ENCODE assay signal across 23 cellular contexts in genomic region chr2:148530350-148530749, GRCh38.
DNase-seq lines count a peak whose midpoint lies in the region; ATAC-seq and TF ChIP-seq lines count a peak whose summit lies in the region.
"Had no signal": no experiment of that assay in that cellular context is flagged by ENCODE, and none has a peak within 500 bp of the region (broad histone marks: within the 10 kb centered on the region; RNA-seq: fewer than 3 reads in every experiment).

No MANE protein-coding gene starts in this region.

- intact Hi-C loops in HCT116 (cut with micrococcal nuclease), result no loop called here
- intact Hi-C loops in testis (cut with DNase I; ENCODE audit: low total_unique reads), result no loop called here

- H3K36me3 ChIP-seq in HCT116 (ENCODE audit: control insufficient read depth in 1 of 2, insufficient read depth in 2 of 2, low read length in 2 of 2) (no peaks in the 10 kb centered on the region), testis (ENCODE audit: low read depth, missing control alignments) (no peaks in the 10 kb centered on the region)
- H3K36me3 ChIP-seq: HAP-1, MG63 had no signal

- no peak overlapping the region for H3K9ac ChIP-seq in HCT116 (ENCODE audit: low read length)

- no peaks in the 10 kb centered on the region for H3K36me3 Mint-ChIP-seq in T-helper 2 cell treated with Interferon-gamma antibody and Interleukin-4, amounts not matched to agents 5 μg/mL and 100 μg/mL, for 36 hours (ENCODE audit: low read depth)
- H3K36me3 Mint-ChIP-seq: CD14-positive monocyte, IgD-negative memory B cell had no signal

- H3K9me3 ChIP-seq in HCT116 (ENCODE audit: control insufficient read depth in 1 of 2, insufficient read depth in 1 of 2, low read depth in 1 of 2, low read length in 2 of 2), result no peaks in the 10 kb centered on the region
- no peaks in the 10 kb centered on the region for H3K9me3 ChIP-seq in testis
- H3K9me3 ChIP-seq: HAP-1, MG63 had no signal

- H3K27ac Mint-ChIP-seq in T-helper 2 cell treated with Interferon-gamma antibody and Interleukin-4, amounts not matched to agents 5 μg/mL and 100 μg/mL, for 36 hours, result peak overlapping the region; percentile 17
- H3K27ac Mint-ChIP-seq: CD14-positive monocyte had no signal

- H3K79me2 ChIP-seq in HCT116 (ENCODE audit: insufficient read depth, low read length), result no peaks in the 10 kb centered on the region

- TF ChIP-seq POLR2A in HCT116 (IDR thresholded peaks at IDR 0.05; ENCODE audit: borderline replicate concordance, extremely low read depth, insufficient read depth, insufficient read length), result no peak
- TF ChIP-seq POLR2A in testis (IDR thresholded peaks at IDR 0.05), result no peak

- no peaks in the 10 kb centered on the region for H3K27me3 ChIP-seq in HCT116 (ENCODE audit: insufficient read depth, low read length)
- no peaks in the 10 kb centered on the region for H3K27me3 ChIP-seq in testis
- H3K27me3 ChIP-seq: MG63 had no signal

- CTCF ChIA-PET in HCT116 (lab: Charles Lee), result no interaction called here

- 87 to 88% methylated on average over 4 of the region's 4 CpGs for WGBS in testis, 2 donors

- POLR2A ChIA-PET in HCT116 (lab: Charles Lee), result no interaction called here

- H4K20me1 ChIP-seq in HCT116 (ENCODE audit: insufficient read depth), result no peaks in the 10 kb centered on the region

- peaks cover 46% of the 10 kb centered on the region for H3K4me1 Mint-ChIP-seq in T-helper 2 cell treated with Interferon-gamma antibody and Interleukin-4, amounts not matched to agents 5 μg/mL and 100 μg/mL, for 36 hours (ENCODE audit: low read depth)
- H3K4me1 Mint-ChIP-seq: IgD-negative memory B cell had no signal

- no peak for DNase-seq in T-helper 2 cell treated with Interferon-gamma antibody and Interleukin-4, amounts not matched to agents 5 μg/mL and 100 μg/mL, for 36 hours (ENCODE audit: low spot score)
- no peak for DNase-seq in T-helper 2 cell
- DNase-seq in HCT116 (ENCODE audit: low read depth, low spot score), result no peak
- peak; percentile 27 for DNase-seq in left lobe of liver (ENCODE audit: low spot score)
- DNase-seq in testis, result peak; percentile 9
- DNase-seq in SKM-1 (lab: John Stamatoyannopoulos, UW; ENCODE audit: unreplicated experiment), result no peak
- DNase-seq in NCI-H1092 (lab: John Stamatoyannopoulos, UW), result no peak
- DNase-seq: 8988T, Calu3, GF-D8, Kasumi-1, MG63, NCI-H1092 treated with DMSO at 0.1 percent for 48 hours, NCI-H146, NCI-H2029 treated with DMSO at 0.1 percent for 48 hours, NCI-H2171, NCI-H526, PC-3, RPMI8226 had no signal

- H3K27ac ChIP-seq in HCT116 (ENCODE audit: low read depth, low read length), result no peak overlapping the region
- H3K27ac ChIP-seq in testis, result no peak overlapping the region

- H3K9me3 Mint-ChIP-seq in T-helper 2 cell treated with Interferon-gamma antibody and Interleukin-4, amounts not matched to agents 5 μg/mL and 100 μg/mL, for 36 hours, result no peaks in the 10 kb centered on the region
- H3K9me3 Mint-ChIP-seq: CD14-positive monocyte had no signal

- RAD21 ChIA-PET in HCT116 (lab: Charles Lee; ENCODE audit: low non-redundant PET in 1 of 2, low total read pairs in 2 of 2, uncharacterized antibody in 2 of 2, unreplicated experiment in 2 of 2), result no interaction called here

- ATAC-seq in HCT116, result no peak
- peak; percentile 63 for ATAC-seq in left lobe of liver
- no peak for ATAC-seq in activated CD4-positive, CD25-positive, alpha-beta regulatory T cell treated with anti-CD3 and anti-CD28 coated beads, Interleukin-2, amount 50 U/mL, for 24 hours
- ATAC-seq: PC-3 had no signal

- TF ChIP-seq RAD21 in HCT116 (IDR thresholded peaks at IDR 0.05; ENCODE audit: low read depth), result 0 out of 2 replicates have a peak, but pooled peaks have one; percentile 4

- TF ChIP-seq CTCF in HCT116 (IDR thresholded peaks at IDR 0.05 in 2 of 3, conservative IDR thresholded peaks at IDR 0.05 in 1 of 3; ENCODE audit: borderline replicate concordance in 1 of 3, insufficient read depth in 1 of 3, low read depth in 2 of 3, low read length in 2 of 3) (no peak), testis (IDR thresholded peaks at IDR 0.05) (no peak)

- H3K4me3 ChIP-seq in HCT116 (replicated peaks in 1 of 2; ENCODE audit: low read depth in 1 of 2, low read length in 2 of 2) (no peak overlapping the region), testis (no peak overlapping the region)
- H3K4me3 ChIP-seq: HAP-1, MG63 had no signal

- H3K4me2 ChIP-seq in HCT116 (ENCODE audit: low read length), result no peak overlapping the region

- no peaks in the 10 kb centered on the region for H3K4me1 ChIP-seq in HCT116 (ENCODE audit: control insufficient read depth in 1 of 2, insufficient read depth in 2 of 2, low read length in 2 of 2)
- no peaks in the 10 kb centered on the region for H3K4me1 ChIP-seq in testis
- H3K4me1 ChIP-seq: HAP-1 had no signal

- no TSS peak for BruUV-seq in HCT116 (replicated peaks; lab: Mats Ljungman, UMichigan)

- no peaks in the 10 kb centered on the region for H3K27me3 Mint-ChIP-seq in T-helper 2 cell treated with Interferon-gamma antibody and Interleukin-4, amounts not matched to agents 5 μg/mL and 100 μg/mL, for 36 hours (ENCODE audit: low read depth)

- H2AFZ ChIP-seq in HCT116 (ENCODE audit: low read depth, low read length, poor library complexity, severe bottlenecking), result no peak overlapping the region

- no peaks in the 10 kb centered on the region for H3K9me2 ChIP-seq in HCT116 (ENCODE audit: insufficient read depth)

- H3K4me3 Mint-ChIP-seq in T-helper 2 cell treated with Interferon-gamma antibody and Interleukin-4, amounts not matched to agents 5 μg/mL and 100 μg/mL, for 36 hours, result no peak overlapping the region
- H3K4me3 Mint-ChIP-seq: CD14-positive monocyte, IgD-negative memory B cell had no signal

TF ChIP-seq in HCT116, 20 proteins besides CTCF, POLR2A, EP300 and RAD21:
- TF ChIP-seq POLR2AphosphoS5 (IDR thresholded peaks at IDR 0.05; ENCODE audit: low read depth, low read length), result no peak
- no peak for TF ChIP-seq REST (IDR thresholded peaks at IDR 0.05; ENCODE audit: low read depth)
- TF ChIP-seq SIN3A (IDR thresholded peaks at IDR 0.05; ENCODE audit: low read depth), result no peak
- no peak for TF ChIP-seq SRF (IDR thresholded peaks at IDR 0.05; ENCODE audit: low read depth)

Comparison
In these comparisons a context has a peak if more than half of its experiments do, and no peak if none do; other contexts are left out.
1. DNase-seq: peak in left lobe of liver (single experiment) and testis (single experiment); none in T-helper 2 cell treated with Interferon-gamma antibody and Interleukin-4, amounts not matched to agents 5 μg/mL and 100 μg/mL, for 36 hours (single experiment), T-helper 2 cell (0 of 5), HCT116 (single experiment), SKM-1 (single experiment) and NCI-H1092 (single experiment).